In genomic region chr2:231683292-231683898, GRCh38 we compare ENCODE assay signal across 13 cellular contexts. TPM values are rescaled to one million over a fixed set of nuclear protein-coding genes. Genes with fewer than 3 reads are reported as not detected.
DNase-seq lines count a peak whose midpoint lies in the region; ATAC-seq and TF ChIP-seq lines count a peak whose summit lies in the region.
"Had no signal": no experiment of that assay in that cellular context is flagged by ENCODE, and none has a peak within 500 bp of the region (broad histone marks: within the 10 kb centered on the region; RNA-seq: fewer than 3 reads in every experiment).

No MANE protein-coding gene starts in this region.

- H3K27ac ChIP-seq in DND-41 (ENCODE audit: low read length): peak overlapping the region; percentile 84
- H3K27ac ChIP-seq: body of pancreas, suprapubic skin had no signal

- H3K4me3 ChIP-seq in DND-41 (ENCODE audit: low read depth in 1 of 2, low read length in 2 of 2): peak overlapping the region in 1 of 2 experiments; percentile 49; a peak in 2 of 4 replicates
- H3K4me3 ChIP-seq: body of pancreas, suprapubic skin had no signal

- no peak for ATAC-seq in DND-41 (ENCODE audit: insufficient read depth, low read depth)
- ATAC-seq in HG03439 (IDR thresholded peaks at IDR 0.05; ENCODE audit: unreplicated experiment): no peak
- ATAC-seq in stimulated activated naive CD8-positive, alpha-beta T cell treated with anti-CD3 and anti-CD28 coated beads, Interleukin-15, Interleukin-2, amounts not matched to agents 100 U/mL and 50 U/mL, for 24 hours: no peak
- ATAC-seq: body of pancreas had no signal

- H3K36me3 ChIP-seq in DND-41 (ENCODE audit: insufficient read depth, low read length): no peaks in the 10 kb centered on the region
- H3K36me3 ChIP-seq: suprapubic skin had no signal

- DNase-seq in DND-41 (no peak), NCI-H1105 treated with DMSO at 0.1 percent for 48 hours (lab: John Stamatoyannopoulos, UW) (peak; percentile 66), anterior cingulate cortex (lab: John Stamatoyannopoulos, UW) (peak in 42 of 58 donors; percentile 26 to 86 (median 56)), progenitor cell of endocrine pancreas (ENCODE audit: low spot score, unreplicated experiment) (no peak), endothelial cell (ENCODE audit: low spot score) (no peak)
- no peak for DNase-seq in stimulated activated naive CD8-positive, alpha-beta T cell treated with anti-CD3 and anti-CD28 coated beads, Interleukin-15, Interleukin-2, amounts not matched to agents 100 U/mL and 50 U/mL, for 24 hours
- DNase-seq: body of pancreas; CD4-positive, alpha-beta T cell; kidney glomerular epithelial cell; naive B cell; NCI-H2029 had no signal

- H3K4me3 Mint-ChIP-seq in progenitor cell of endocrine pancreas (ENCODE audit: low read depth) (no peak overlapping the region), endothelial cell (ENCODE audit: unreplicated experiment) (no peak overlapping the region)
- H3K4me3 Mint-ChIP-seq: CD4-positive, alpha-beta T cell had no signal

- H3K27me3 Mint-ChIP-seq in progenitor cell of endocrine pancreas: no peaks in the 10 kb centered on the region
- H3K27me3 Mint-ChIP-seq in endothelial cell (ENCODE audit: unreplicated experiment): peaks cover 16% of the 10 kb centered on the region
- H3K27me3 Mint-ChIP-seq: naive B cell had no signal

- H3K9me3 Mint-ChIP-seq in progenitor cell of endocrine pancreas (ENCODE audit: low read depth) (no peaks in the 10 kb centered on the region), endothelial cell (ENCODE audit: unreplicated experiment) (no peaks in the 10 kb centered on the region)
- H3K9me3 Mint-ChIP-seq: CD4-positive, alpha-beta T cell; naive B cell had no signal

- H3K4me1 ChIP-seq in DND-41 (ENCODE audit: insufficient read depth, low read length): peaks cover 42% of the 10 kb centered on the region

- H3K9ac ChIP-seq in DND-41 (ENCODE audit: low read depth, low read length): peak overlapping the region; percentile 50

- no peak for TF ChIP-seq CTCF in DND-41 (IDR thresholded peaks at IDR 0.05; ENCODE audit: borderline replicate concordance, extremely low read depth, low read length, poor library complexity, severe bottlenecking)
- no peak for TF ChIP-seq CTCF in progenitor cell of endocrine pancreas (IDR thresholded peaks at IDR 0.05; ENCODE audit: unreplicated experiment)
- no peak for TF ChIP-seq CTCF in endothelial cell (IDR thresholded peaks at IDR 0.05; ENCODE audit: unreplicated experiment)

- peak overlapping the region; percentile 63 for H3K4me2 ChIP-seq in DND-41 (ENCODE audit: insufficient read depth, low read length)

- no peaks in the 10 kb centered on the region for H3K27me3 ChIP-seq in DND-41 (ENCODE audit: insufficient read depth, low read length, poor library complexity)
- H3K27me3 ChIP-seq: body of pancreas, suprapubic skin had no signal

- H3K4me1 Mint-ChIP-seq in progenitor cell of endocrine pancreas (ENCODE audit: low read depth) (peaks cover 23% of the 10 kb centered on the region), endothelial cell (ENCODE audit: unreplicated experiment) (peaks cover 14% of the 10 kb centered on the region)

- H3K36me3 Mint-ChIP-seq in progenitor cell of endocrine pancreas (ENCODE audit: insufficient read depth): no peaks in the 10 kb centered on the region
- no peaks in the 10 kb centered on the region for H3K36me3 Mint-ChIP-seq in endothelial cell (ENCODE audit: low read depth, unreplicated experiment)
- H3K36me3 Mint-ChIP-seq: naive B cell had no signal

- H3K79me2 ChIP-seq in DND-41 (ENCODE audit: insufficient read depth, low read length): peaks cover 24% of the 10 kb centered on the region

- no peaks in the 10 kb centered on the region for H4K20me1 ChIP-seq in DND-41 (ENCODE audit: insufficient read depth, low read length)

- no peaks in the 10 kb centered on the region for H3K9me3 ChIP-seq in DND-41 (ENCODE audit: insufficient read depth, low read length, severe bottlenecking)
- H3K9me3 ChIP-seq: body of pancreas, suprapubic skin had no signal

- H3K27ac Mint-ChIP-seq in progenitor cell of endocrine pancreas: peak overlapping the region; percentile 99
- no peak overlapping the region for H3K27ac Mint-ChIP-seq in endothelial cell (ENCODE audit: unreplicated experiment)
- H3K27ac Mint-ChIP-seq: CD4-positive, alpha-beta T cell had no signal

- no peak overlapping the region for H2AFZ ChIP-seq in DND-41 (ENCODE audit: low read depth, low read length)

RNA-seq across cellular contexts. Expression of gene PTMA, which starts 24.9 kb away (rescaled TPM):
- total RNA-seq in progenitor cell of endocrine pancreas (1,066 and 1,116 TPM in 2 replicates), endothelial cell (ENCODE audit: unreplicated experiment) (592 TPM)

Comparison
In these comparisons a context has a peak if more than half of its experiments do, and no peak if none do; other contexts are left out.
1. DNase-seq: peak in NCI-H1105 treated with DMSO at 0.1 percent for 48 hours (single experiment) and anterior cingulate cortex (42 of 58); none in DND-41 (single experiment), progenitor cell of endocrine pancreas (single experiment), endothelial cell (single experiment) and stimulated activated naive CD8-positive, alpha-beta T cell treated with anti-CD3 and anti-CD28 coated beads, Interleukin-15, Interleukin-2, amounts not matched to agents 100 U/mL and 50 U/mL, for 24 hours (single experiment).